In the genomic region with DNA sequence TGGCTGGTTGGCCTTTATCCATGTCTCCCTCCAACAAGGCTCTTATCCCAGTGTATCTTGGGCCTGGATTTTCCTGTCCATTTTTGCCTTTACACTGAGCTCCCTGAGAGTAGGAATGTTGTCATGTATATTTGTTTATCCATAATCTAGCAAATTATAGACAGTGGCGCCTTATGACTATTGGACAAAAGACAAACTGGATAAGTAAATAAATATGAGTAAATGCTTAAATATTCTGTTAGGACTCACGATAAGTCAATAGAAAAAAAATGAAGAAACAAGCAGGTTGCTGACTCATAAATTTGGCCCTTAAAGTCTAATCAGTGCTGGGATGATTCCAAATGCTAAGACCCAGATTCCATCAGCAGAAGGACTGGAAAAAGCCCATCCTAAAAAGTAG, we compare ENCODE assay signal across 17 cellular contexts.
DNase-seq lines count a peak whose midpoint lies in the region; ATAC-seq and TF ChIP-seq lines count a peak whose summit lies in the region.
"Had no signal": no experiment of that assay in that cellular context is flagged by ENCODE, and none has a peak within 500 bp of the region (broad histone marks: within the 10 kb centered on the region; RNA-seq: fewer than 3 reads in every experiment).

No MANE protein-coding gene starts in this region.

- peak; percentile 54 for ATAC-seq in RWPE2 (ENCODE audit: low read depth)
- ATAC-seq in GM19463 (IDR thresholded peaks at IDR 0.05; ENCODE audit: unreplicated experiment), result no peak
- ATAC-seq: A549, Right ventricle myocardium inferior had no signal

- no peaks in the 10 kb centered on the region for H3K4me1 ChIP-seq in RWPE2 (ENCODE audit: insufficient read depth, poor library complexity, severe bottlenecking)
- H3K4me1 ChIP-seq: A549 had no signal

- peak overlapping the region; percentile 46 for H3K27ac ChIP-seq in 22Rv1
- no peak overlapping the region for H3K27ac ChIP-seq in RWPE2 (ENCODE audit: poor library complexity, severe bottlenecking)
- H3K27ac ChIP-seq: A549 had no signal

- TF ChIP-seq CTCF in 22Rv1 (IDR thresholded peaks at IDR 0.05), result no peak
- no peak for TF ChIP-seq CTCF in RWPE2 (IDR thresholded peaks at IDR 0.05; ENCODE audit: poor library complexity, severe bottlenecking)

- DNase-seq in NCI-H2029 (lab: John Stamatoyannopoulos, UW), result peak; percentile 12
- DNase-seq in NCI-H2029 treated with DMSO at 0.1 percent for 48 hours (lab: John Stamatoyannopoulos, UW), result no peak
- DNase-seq in DMS53 treated with DMSO at 0.1 percent for 48 hours (lab: John Stamatoyannopoulos, UW; ENCODE audit: unreplicated experiment), result peak; percentile 28
- DNase-seq in RWPE2 (ENCODE audit: low spot score), result no peak
- DNase-seq in activated CD4-positive, alpha-beta T cell treated with anti-CD3 and anti-CD28 coated beads for 4 hours, result no peak
- no peak for DNase-seq in NK-92 (lab: John Stamatoyannopoulos, UW; ENCODE audit: unreplicated experiment)
- DNase-seq: CD4-positive, CD25-positive, alpha-beta regulatory T cell; KG1; NCI-H1092 treated with DMSO at 0.1 percent for 48 hours; NCI-H1694; NCI-H526 treated with DMSO at 0.1 percent for 48 hours; SK-N-SH; T-helper 2 cell had no signal

- H3K4me3 ChIP-seq in RWPE2 (ENCODE audit: severe bottlenecking), result no peak overlapping the region
- H3K4me3 ChIP-seq: A549 had no signal

- H3K9me3 ChIP-seq in RWPE2 (ENCODE audit: severe bottlenecking), result no peaks in the 10 kb centered on the region
- H3K9me3 ChIP-seq: A549, SK-N-SH had no signal

- no peaks in the 10 kb centered on the region for H3K36me3 ChIP-seq in RWPE2 (ENCODE audit: low read depth)

- H3K27me3 ChIP-seq in RWPE2 (ENCODE audit: insufficient read depth, poor library complexity, severe bottlenecking), result peaks cover 6% of the 10 kb centered on the region

Comparison
In these comparisons a context has a peak if more than half of its experiments do, and no peak if none do; other contexts are left out.
1. DNase-seq: peak in NCI-H2029 (single experiment) and DMS53 treated with DMSO at 0.1 percent for 48 hours (single experiment); none in NCI-H2029 treated with DMSO at 0.1 percent for 48 hours (single experiment), RWPE2 (single experiment), activated CD4-positive, alpha-beta T cell treated with anti-CD3 and anti-CD28 coated beads for 4 hours (0 of 2) and NK-92 (single experiment).